ENCODE assay signal across 17 cellular contexts in genomic region chr10:78763217-78763616, GRCh38.
DNase-seq lines count a peak whose midpoint lies in the region; ATAC-seq, FAIRE-seq and TF ChIP-seq lines count a peak whose summit lies in the region.
"Had no signal": no experiment of that assay in that cellular context is flagged by ENCODE, and none has a peak within 500 bp of the region (broad histone marks: within the 10 kb centered on the region; RNA-seq: fewer than 3 reads in every experiment).

No MANE protein-coding gene starts in this region.

- H3K36me3 ChIP-seq in right atrium auricular region (no peaks in the 10 kb centered on the region), esophagus muscularis mucosa (no peaks in the 10 kb centered on the region), prostate gland (no peaks in the 10 kb centered on the region), uterus (no peaks in the 10 kb centered on the region)
- H3K36me3 ChIP-seq: SJSA1 had no signal

- peak overlapping the region; percentile 48 to 70 for H3K27ac ChIP-seq in right atrium auricular region
- peak overlapping the region; percentile 69 to 82 (median 76) for H3K27ac ChIP-seq in esophagus muscularis mucosa (replicated peaks in 1 of 4)
- H3K27ac ChIP-seq in prostate gland, result peak overlapping the region; percentile 34 to 46
- H3K27ac ChIP-seq in uterus, result peak overlapping the region; percentile 88 to 94
- H3K27ac ChIP-seq: SJSA1 had no signal

- H3K4me1 ChIP-seq in right atrium auricular region, result peaks cover 0 to 14% of the 10 kb centered on the region in 2 donors
- H3K4me1 ChIP-seq in esophagus muscularis mucosa, result peaks cover 8 to 30% (median 27%) of the 10 kb centered on the region in 4 donors
- peaks cover 3% of the 10 kb centered on the region for H3K4me1 ChIP-seq in prostate gland (replicated peaks)
- H3K4me1 ChIP-seq in uterus, result peaks cover 7 to 8% of the 10 kb centered on the region in 2 donors

- peak; percentile 43 for TF ChIP-seq EP300 in esophagus muscularis mucosa (IDR thresholded peaks at IDR 0.05)

- TF ChIP-seq POLR2A in esophagus muscularis mucosa (IDR thresholded peaks at IDR 0.05; ENCODE audit: low read depth) (no peak), prostate gland (IDR thresholded peaks at IDR 0.05) (no peak), uterus (IDR thresholded peaks at IDR 0.05) (no peak)

- no peaks in the 10 kb centered on the region for H3K27me3 ChIP-seq in right atrium auricular region
- no peaks in the 10 kb centered on the region for H3K27me3 ChIP-seq in esophagus muscularis mucosa
- no peaks in the 10 kb centered on the region for H3K27me3 ChIP-seq in prostate gland (replicated peaks; ENCODE audit: insufficient read depth)
- no peaks in the 10 kb centered on the region for H3K27me3 ChIP-seq in uterus
- H3K27me3 ChIP-seq: SJSA1 had no signal

- no peak for ATAC-seq in GM21515 (IDR thresholded peaks at IDR 0.05; ENCODE audit: unreplicated experiment)
- ATAC-seq: Panc1, WTC11 had no signal

- H3K4me3 ChIP-seq in right atrium auricular region, result no peak overlapping the region
- no peak overlapping the region for H3K4me3 ChIP-seq in esophagus muscularis mucosa
- H3K4me3 ChIP-seq in prostate gland, result no peak overlapping the region
- H3K4me3 ChIP-seq in uterus, result no peak overlapping the region
- H3K4me3 ChIP-seq: SJSA1 had no signal

- no peak for DNase-seq in right atrium auricular region (ENCODE audit: low spot score)
- no peak for DNase-seq in cardiac septum (ENCODE audit: low spot score)
- DNase-seq in esophagus muscularis mucosa (ENCODE audit: extremely low spot score), result no peak
- DNase-seq in prostate gland (ENCODE audit: low spot score), result no peak
- no peak for DNase-seq in uterus
- DNase-seq in urothelium cell line (ENCODE audit: low spot score), result no peak
- no peak for DNase-seq in inferior parietal cortex (ENCODE audit: extremely low spot score)
- DNase-seq: activated effector memory CD4-positive, alpha-beta T cell treated with Interleukin-2 at 50 U/mL for 16 hours; amniotic stem cell; DMS79 treated with DMSO at 0.1 percent for 48 hours; erythroblast; NCI-H446 treated with DMSO at 0.1 percent for 48 hours had no signal

- intact Hi-C loops in cardiac septum (cut with DNase I) (no loop called here), esophagus muscularis mucosa (cut with DNase I) (no loop called here), prostate gland (cut with DNase I) (no loop called here), uterus (cut with DNase I; ENCODE audit: low total_unique reads) (no loop called here)

- 50% methylated on average over 7 of the region's 7 CpGs for WGBS in esophagus muscularis mucosa
- 62% methylated on average over 7 of the region's 7 CpGs for WGBS in prostate gland

- no peak for FAIRE-seq in urothelium cell line (lab: Jason Lieb, UNC)
- FAIRE-seq: H1 had no signal

- TF ChIP-seq CTCF in right atrium auricular region (IDR thresholded peaks at IDR 0.05), result no peak
- TF ChIP-seq CTCF in esophagus muscularis mucosa (IDR thresholded peaks at IDR 0.05), result no peak
- TF ChIP-seq CTCF in prostate gland (IDR thresholded peaks at IDR 0.05), result no peak
- no peak for TF ChIP-seq CTCF in uterus (IDR thresholded peaks at IDR 0.05)

- H3K9me3 ChIP-seq in right atrium auricular region (no peaks in the 10 kb centered on the region), esophagus muscularis mucosa (no peaks in the 10 kb centered on the region), prostate gland (no peaks in the 10 kb centered on the region), uterus (no peaks in the 10 kb centered on the region)
- H3K9me3 ChIP-seq: SJSA1 had no signal

Comparison
In these comparisons a context has a peak if more than half of its experiments do, and no peak if none do; other contexts are left out.
1. H3K27ac ChIP-seq: peak in every context shown above with its lines; median percentile 91 in uterus; 76 in esophagus muscularis mucosa; 59 in right atrium auricular region; 40 in prostate gland.